In genomic region chr5:41200506-41200905, GRCh38 we compare ENCODE assay signal across 28 cellular contexts. TPM values are rescaled to one million over a fixed set of nuclear protein-coding genes. Genes with fewer than 3 reads are reported as not detected.
"Had no signal": no experiment of that assay in that cellular context is flagged by ENCODE, and none has a peak within 500 bp of the region (broad histone marks: within the 10 kb centered on the region; RNA-seq: fewer than 3 reads in every experiment).

No MANE protein-coding gene starts in this region.

- H3K27me3 Mint-ChIP-seq: naive B cell; progenitor cell of endocrine pancreas; stimulated activated naive CD8-positive, alpha-beta T cell treated with anti-CD3 and anti-CD28 coated beads, Interleukin-15, Interleukin-2, amounts not matched to agents 100 ng/mL and 50 ng/mL, for 24 hours had no signal

- H3K9me3 ChIP-seq: ovary, upper lobe of right lung had no signal

- H3K36me3 Mint-ChIP-seq: immature natural killer cell; mesothelial cell of epicardium; naive B cell; natural killer cell; stimulated activated effector memory CD8-positive, alpha-beta T cell treated with anti-CD3 and anti-CD28 coated beads, Interleukin-12 subunit alpha, Interleukin-12 subunit beta, amount 100 ng/mL, for 72 hours had no signal

- H3K27ac Mint-ChIP-seq: immature natural killer cell; mesothelial cell of epicardium; naive B cell; natural killer cell; progenitor cell of endocrine pancreas; stimulated activated effector memory CD8-positive, alpha-beta T cell treated with anti-CD3 and anti-CD28 coated beads, Interleukin-12 subunit alpha, Interleukin-12 subunit beta, amount 100 ng/mL, for 72 hours; stimulated activated naive CD8-positive, alpha-beta T cell treated with anti-CD3 and anti-CD28 coated beads, Interleukin-15, Interleukin-2, amounts not matched to agents 100 ng/mL and 50 ng/mL, for 24 hours had no signal

- FAIRE-seq: islet of Langerhans, small intestine, urothelium cell line had no signal

- H3K36me3 ChIP-seq: ovary, sigmoid colon, spleen, suprapubic skin, thoracic aorta, tibial artery, upper lobe of right lung had no signal

- H3K4me3 Mint-ChIP-seq: immature natural killer cell; mesothelial cell of epicardium; naive B cell; natural killer cell; stimulated activated effector memory CD8-positive, alpha-beta T cell treated with anti-CD3 and anti-CD28 coated beads, Interleukin-12 subunit alpha, Interleukin-12 subunit beta, amount 100 ng/mL, for 72 hours; stimulated activated naive CD8-positive, alpha-beta T cell treated with anti-CD3 and anti-CD28 coated beads, Interleukin-15, Interleukin-2, amounts not matched to agents 100 ng/mL and 50 ng/mL, for 24 hours had no signal

- DNase-seq: head of caudate nucleus; hypothalamus; immature natural killer cell; mesendoderm; naive B cell; natural killer cell; ovary; right cardiac atrium; sigmoid colon; small intestine; spleen; stimulated activated CD4-positive, alpha-beta T cell treated with anti-CD3 and anti-CD28 coated beads, Interleukin-4, amount 100 ng/mL, for 24 hours; stimulated activated naive CD4-positive, alpha-beta T cell; tibial artery; trophoblast cell; upper lobe of right lung had no signal

- H3K4me3 ChIP-seq: lung, ovary, sigmoid colon, spleen, suprapubic skin, thoracic aorta, tibial artery, upper lobe of right lung had no signal

- H3K27me3 ChIP-seq: ovary, sigmoid colon, spleen, suprapubic skin, tibial artery, upper lobe of right lung had no signal

- ATAC-seq: natural killer cell; right cardiac atrium; stimulated activated effector memory CD8-positive, alpha-beta T cell treated with anti-CD3 and anti-CD28 coated beads, Interleukin-12 subunit alpha, Interleukin-12 subunit beta, amount 100 ng/mL, for 72 hours; upper lobe of right lung had no signal

- H3K27ac ChIP-seq: ovary, sigmoid colon, spleen, suprapubic skin, thoracic aorta, tibial artery, upper lobe of right lung had no signal

- H3K9me3 Mint-ChIP-seq: stimulated activated naive CD8-positive, alpha-beta T cell treated with anti-CD3 and anti-CD28 coated beads, Interleukin-15, Interleukin-2, amounts not matched to agents 100 ng/mL and 50 ng/mL, for 24 hours had no signal

- H3K4me1 Mint-ChIP-seq: immature natural killer cell; mesothelial cell of epicardium; naive B cell; natural killer cell; stimulated activated effector memory CD8-positive, alpha-beta T cell treated with anti-CD3 and anti-CD28 coated beads, Interleukin-12 subunit alpha, Interleukin-12 subunit beta, amount 100 ng/mL, for 72 hours had no signal

- H3K4me1 ChIP-seq: sigmoid colon, spleen, suprapubic skin, upper lobe of right lung had no signal

RNA-seq across cellular contexts. Expression of gene C6, which starts 12.8 kb away (rescaled TPM):
- total RNA-seq: kidney epithelial cell, mononuclear cell, natural killer cell, pulmonary artery endothelial cell had no signal
- polyA plus RNA-seq: immature natural killer cell had no signal
